ENCODE assay signal across 8 cellular contexts in genomic region chr6:28383235-28384142, GRCh38. TPM values are rescaled to one million over a fixed set of nuclear protein-coding genes. Genes with fewer than 3 reads are reported as not detected.
DNase-seq lines count a peak whose midpoint lies in the region; ATAC-seq, FAIRE-seq and TF ChIP-seq lines count a peak whose summit lies in the region.

No MANE protein-coding gene starts in this region.

- H3K4me2 ChIP-seq in K562 (ENCODE audit: insufficient read depth, low read length): peak overlapping the region; percentile 63

- H3K4me1 Mint-ChIP-seq in CD4-positive, alpha-beta memory T cell: peaks cover 0 to 18% (median 9%) of the 10 kb centered on the region in 4 donors

- no peaks in the 10 kb centered on the region for H3K4me1 ChIP-seq in CD4-positive, alpha-beta memory T cell (ENCODE audit: insufficient read depth, low read length)
- H3K4me1 ChIP-seq in K562 (replicated peaks in 1 of 2; ENCODE audit: control insufficient read depth in 2 of 2, insufficient read depth in 2 of 2, low read length in 2 of 2): peaks cover 4 to 6% of the 10 kb centered on the region in 2 experiments; a peak in 3 of 5 replicates
- H3K4me1 ChIP-seq in prostate gland (replicated peaks): no peaks in the 10 kb centered on the region

- intact Hi-C loops in CD4-positive, alpha-beta memory T cell (cut with micrococcal nuclease): loop anchor here (2.0 kb wide), 1 partner anchor 71 kb away; no protein-coding TSS in a partner anchor
- intact Hi-C loops in K562 (cut with micrococcal nuclease): no loop called here
- intact Hi-C loops in prostate gland (cut with DNase I): no loop called here

- no peaks in the 10 kb centered on the region for H4K20me1 ChIP-seq in K562 (replicated peaks; ENCODE audit: control insufficient read depth, insufficient read depth, low read length)

- H3K9me1 ChIP-seq in K562 (ENCODE audit: control insufficient read depth, insufficient read depth, low read length): no peaks in the 10 kb centered on the region

- peak overlapping the region; percentile 42 to 57 for H3K9ac ChIP-seq in K562 (ENCODE audit: insufficient read depth in 1 of 2, low read depth in 2 of 2, low read length in 2 of 2)

- H3K4me3 Mint-ChIP-seq in CD4-positive, alpha-beta memory T cell: peak overlapping the region; percentile 13 to 72 (median 59)

- peaks cover 78% of the 10 kb centered on the region for H3K79me2 ChIP-seq in K562 (ENCODE audit: control insufficient read depth, insufficient read depth, low read length)

- H3K36me3 Mint-ChIP-seq in CD4-positive, alpha-beta memory T cell: peaks cover 65 to 76% of the 10 kb centered on the region in 2 donors

- TF ChIP-seq POLR2A in K562 (conservative IDR thresholded peaks at IDR 0.05) (peak; percentile 35; the same call in 1 of the 2 replicates), prostate gland (IDR thresholded peaks at IDR 0.05) (no peak)

- no peaks in the 10 kb centered on the region for H3K27me3 ChIP-seq in CD4-positive, alpha-beta memory T cell (ENCODE audit: insufficient read depth, low read length)
- H3K27me3 ChIP-seq in K562 (ENCODE audit: control insufficient read depth in 2 of 2, insufficient read depth in 2 of 2, low read length in 2 of 2): no peaks in the 10 kb centered on the region
- no peaks in the 10 kb centered on the region for H3K27me3 ChIP-seq in prostate gland (replicated peaks; ENCODE audit: insufficient read depth)

- peaks cover 11% of the 10 kb centered on the region for H3K36me3 ChIP-seq in CD4-positive, alpha-beta memory T cell (ENCODE audit: insufficient read depth, low read length)
- peaks cover 97% of the 10 kb centered on the region for H3K36me3 ChIP-seq in K562 (ENCODE audit: control insufficient read depth, insufficient read depth, low read length)
- H3K36me3 ChIP-seq in prostate gland: no peaks in the 10 kb centered on the region

- no TSS peak for BruUV-seq in K562 (replicated peaks; lab: Mats Ljungman, UMichigan)

- H3K4me3 ChIP-seq in CD4-positive, alpha-beta memory T cell (ENCODE audit: low read length in 2 of 2): no peak overlapping the region
- H3K4me3 ChIP-seq in K562 (peak overlapping the region; percentile 31), prostate gland (peak overlapping the region; percentile 37 to 43)

- H3K27me3 Mint-ChIP-seq in CD4-positive, alpha-beta memory T cell: no peaks in the 10 kb centered on the region

- peak; percentile 42 to 55 for TF ChIP-seq RAD21 in K562 (CRISPR knock-in tag; conservative IDR thresholded peaks at IDR 0.05 in 1 of 2, IDR thresholded peaks at IDR 0.05 in 1 of 2)

- 43% methylated on average over 31 of the region's 31 CpGs for WGBS in K562 (ENCODE audit: insufficient coverage, low coverage, missing lambda C conversion rate)
- 14% methylated on average over 31 of the region's 31 CpGs for WGBS in prostate gland

- no peak overlapping the region for H3K27ac ChIP-seq in CD4-positive, alpha-beta memory T cell (ENCODE audit: low read depth, low read length)
- H3K27ac ChIP-seq in K562 (ENCODE audit: extremely low read depth, low read depth, low read length): peak overlapping the region; percentile 61
- H3K27ac ChIP-seq in prostate gland: peak overlapping the region; percentile 76 to 78

- H3K27ac Mint-ChIP-seq in CD4-positive, alpha-beta memory T cell: peak overlapping the region in 2 of 7 donors; percentile 36 to 44

- H3K9me3 Mint-ChIP-seq in CD4-positive, alpha-beta memory T cell: peaks cover 0 to 11% (median 5%) of the 10 kb centered on the region in 8 donors

- ATAC-seq in HG03432 (IDR thresholded peaks at IDR 0.05; ENCODE audit: unreplicated experiment) (peak; percentile 98), K562 (peak; percentile 93)

- peak; percentile 49; the same call in 1 of the 2 replicates for TF ChIP-seq EP300 in K562 (IDR thresholded peaks at IDR 0.05; ENCODE audit: low read length)

- peak in 2 of 5 donors; percentile 3 to 10 for DNase-seq in CD4-positive, alpha-beta memory T cell
- DNase-seq in GM19239 (ENCODE audit: insufficient read length, low spot score) (peak; percentile 58), OCI-M2 (lab: John Stamatoyannopoulos, UW; ENCODE audit: unreplicated experiment) (peak; percentile 91), K562 (ENCODE audit: extremely low read depth in 1 of 4, low spot score in 3 of 4) (peak; percentile 63 to 86 (median 71)), hypothalamus (lab: John Stamatoyannopoulos, UW) (peak in 49 of 51 donors; percentile 2 to 73 (median 43)), prostate gland (ENCODE audit: low spot score) (peak; percentile 76), HEK293T (ENCODE audit: extremely low spot score) (no peak)

- in situ Hi-C loops in K562 (cut with MboI): no loop called here

- peaks cover 0 to 3% of the 10 kb centered on the region in 2 donors for H3K9me3 ChIP-seq in CD4-positive, alpha-beta memory T cell (ENCODE audit: control insufficient read depth in 1 of 2, low read length in 2 of 2)
- H3K9me3 ChIP-seq in K562 (replicated peaks; ENCODE audit: control insufficient read depth, insufficient read depth, low read depth, low read length) (peaks cover 18% of the 10 kb centered on the region), prostate gland (no peaks in the 10 kb centered on the region)

- CTCF ChIA-PET in CD4-positive, alpha-beta memory T cell (lab: Charles Lee; ENCODE audit: partially characterized antibody): interaction anchor here (1.8 kb wide), 1 partner anchor 27 kb away, joined by 6 read pairs; no protein-coding TSS in a partner anchor
- CTCF ChIA-PET in K562 (lab: Yijun Ruan, JAX; ENCODE audit: low intra/inter-chr PET ratio) (no interaction called here), HEK293T (lab: Yijun Ruan, JAX) (no interaction called here)

- POLR2A ChIA-PET in CD4-positive, alpha-beta memory T cell (lab: Charles Lee; ENCODE audit: partially characterized antibody): interaction anchor here (0.5 kb wide), 2 partner anchors 18 to 1004 kb away, joined by 3 read pairs; no protein-coding TSS in a partner anchor
- POLR2A ChIA-PET in K562 (lab: Yijun Ruan, JAX) (interaction anchor here (0.6 to 1.4 kb wide), 8 partner anchors 8 to 559 kb away, joined by 3 to 5 read pairs (median 3); partner anchors contain the start of gene ZKSCAN8), HEK293T (lab: Yijun Ruan, JAX) (no interaction called here)

- TF ChIP-seq CTCF in K562 (IDR thresholded peaks at IDR 0.05 in 2 of 3, conservative IDR thresholded peaks at IDR 0.05 in 1 of 3; ENCODE audit: insufficient read depth in 2 of 3, low read depth in 1 of 3, low read length in 3 of 3) (peak; percentile 59 to 71 (median 68)), prostate gland (IDR thresholded peaks at IDR 0.05) (peak in 3 of 4 experiments; percentile 34 to 59 (median 56))

- H2AFZ ChIP-seq in K562 (ENCODE audit: low read depth, low read length): peak overlapping the region; percentile 22; the same call in 1 of the 2 replicates

- FAIRE-seq in GM19239 (lab: Jason Lieb, UNC): peak; percentile 98
- peak; percentile 80 for FAIRE-seq in K562 (lab: Jason Lieb, UNC)

RNA-seq across cellular contexts. Expression of gene ZSCAN12, which starts 16.1 kb away (rescaled TPM):
- total RNA-seq in CD4-positive, alpha-beta memory T cell: 1 to 10 TPM; 8.0 to 8.3 TPM
- 1 to 10 TPM in 1 of 2 donors, under 1 TPM in 1; 0.70 to 1.3 TPM for polyA plus RNA-seq in CD4-positive, alpha-beta memory T cell
- total RNA-seq in K562 (2011; cell fraction: chromatin; rRNA removed; ENCODE audit: low replicate concordance): 20.1 and 58.9 TPM in 2 replicates
- total RNA-seq in K562 (2011; cell fraction: nucleolus; rRNA removed): 11.8 and 18.6 TPM in 2 replicates
- 20.4 and 21.6 TPM in 2 replicates for total RNA-seq in K562 (2011; cell fraction: nucleoplasm; rRNA removed)
- total RNA-seq in K562 (2014; rRNA removed) (12.3 and 12.5 TPM in 2 replicates), K562 (2014; rRNA removed; fragmentation: Illumina TruSeq; extraction: Trizol) (19.4 and 22.6 TPM in 2 replicates), K562 (2015; rRNA removed; fragmentation: Illumina TruSeq; extraction: Trizol) (17.7 and 19.6 TPM in 2 replicates), K562 (2021) (12.1 and 12.5 TPM in 2 replicates), prostate gland (10 to 100 TPM in 1 of 2 donors, 1 to 10 TPM in 1; 5.9 to 10.2 TPM)
- polyA plus RNA-seq in K562 (2011; rRNA removed) (14.5 and 18.5 TPM in 2 replicates), K562 (2014; fragmentation: Illumina TruSeq; extraction: Trizol) (12.3 and 14.5 TPM in 2 replicates), K562 (2014; fragmentation: Nextera tagmentation; extraction: Ambion mirVana) (1 to 10 TPM; 2.5 to 7.9 TPM), K562 (2014; rRNA removed) (10.4 and 11.4 TPM in 2 replicates)
- 3.8 and 6.5 TPM in 2 replicates for polyA plus RNA-seq in K562 (2011; cell fraction: cytosol; rRNA removed)
- 12.0 and 13.1 TPM in 2 replicates for polyA plus RNA-seq in K562 (2011; cell fraction: nucleus; rRNA removed)
- polyA plus RNA-seq in K562 (2012): 5.6 and 7.0 TPM in 2 replicates
- 35.5 and 45.0 TPM in 2 replicates for polyA minus RNA-seq in K562 (2011; rRNA and poly(A)+ RNA removed)
- polyA minus RNA-seq in K562 (2011; cell fraction: cytosol; rRNA and poly(A)+ RNA removed): 8.2 and 11.4 TPM in 2 replicates
- polyA minus RNA-seq in K562 (2011; cell fraction: nucleus; rRNA and poly(A)+ RNA removed): 17.8 and 33.1 TPM in 2 replicates

RNA-seq across cellular contexts. Expression of gene ZKSCAN3, which starts 33.7 kb away (rescaled TPM):
- 10 to 100 TPM; 12.4 to 12.6 TPM for total RNA-seq in CD4-positive, alpha-beta memory T cell
- polyA plus RNA-seq in CD4-positive, alpha-beta memory T cell: 1 to 10 TPM; 2.3 to 4.2 TPM
- 18.5 and 26.6 TPM in 2 replicates for total RNA-seq in K562 (2011; cell fraction: chromatin; rRNA removed; ENCODE audit: low replicate concordance)
- total RNA-seq in K562 (2011; cell fraction: nucleolus; rRNA removed): 8.7 and 9.0 TPM in 2 replicates
- total RNA-seq in K562 (2011; cell fraction: nucleoplasm; rRNA removed): 14.7 and 21.2 TPM in 2 replicates
- 5.5 and 9.1 TPM in 2 replicates for total RNA-seq in K562 (2014; rRNA removed)
- total RNA-seq in K562 (2014; rRNA removed; fragmentation: Illumina TruSeq; extraction: Trizol): 12.4 and 12.8 TPM in 2 replicates
- total RNA-seq in K562 (2015; rRNA removed; fragmentation: Illumina TruSeq; extraction: Trizol): 12.2 and 12.4 TPM in 2 replicates
- 10.2 and 11.1 TPM in 2 replicates for total RNA-seq in K562 (2021)
- 11.4 and 12.2 TPM in 2 replicates for polyA plus RNA-seq in K562 (2011; rRNA removed)
- 4.1 and 7.4 TPM in 2 replicates for polyA plus RNA-seq in K562 (2011; cell fraction: cytosol; rRNA removed)
- polyA plus RNA-seq in K562 (2011; cell fraction: nucleus; rRNA removed): 13.7 and 16.5 TPM in 2 replicates
- 6.5 and 6.8 TPM in 2 replicates for polyA plus RNA-seq in K562 (2012)
- polyA plus RNA-seq in K562 (2014; fragmentation: Illumina TruSeq; extraction: Trizol): 9.0 and 10.4 TPM in 2 replicates
- 1 to 10 TPM; 3.0 to 4.3 TPM for polyA plus RNA-seq in K562 (2014; fragmentation: Nextera tagmentation; extraction: Ambion mirVana)
- 6.9 and 8.0 TPM in 2 replicates for polyA plus RNA-seq in K562 (2014; rRNA removed)
- 7.9 and 12.8 TPM in 2 replicates for polyA minus RNA-seq in K562 (2011; rRNA and poly(A)+ RNA removed)
- polyA minus RNA-seq in K562 (2011; cell fraction: cytosol; rRNA and poly(A)+ RNA removed): 4.5 and 6.7 TPM in 2 replicates
- 3.8 and 7.0 TPM in 2 replicates for polyA minus RNA-seq in K562 (2011; cell fraction: nucleus; rRNA and poly(A)+ RNA removed)
- total RNA-seq in prostate gland: 1 to 10 TPM; 5.9 to 6.5 TPM

RNA-seq across cellular contexts. Expression of gene ZSCAN31, which starts 47.5 kb away (rescaled TPM):
- total RNA-seq in CD4-positive, alpha-beta memory T cell: under 1 TPM; 0.73 to 0.97 TPM
- 1 to 10 TPM in 1 of 2 donors, under 1 TPM in 1; 0.86 to 1.2 TPM for polyA plus RNA-seq in CD4-positive, alpha-beta memory T cell
- 6.8 and 10.3 TPM in 2 replicates for total RNA-seq in K562 (2011; cell fraction: chromatin; rRNA removed; ENCODE audit: low replicate concordance)
- 4.2 and 5.4 TPM in 2 replicates for total RNA-seq in K562 (2011; cell fraction: nucleolus; rRNA removed)
- 4.0 and 5.6 TPM in 2 replicates for total RNA-seq in K562 (2011; cell fraction: nucleoplasm; rRNA removed)
- total RNA-seq in K562 (2014; rRNA removed) (4.1 and 6.3 TPM in 2 replicates), K562 (2014; rRNA removed; fragmentation: Illumina TruSeq; extraction: Trizol) (8.4 and 9.0 TPM in 2 replicates), K562 (2015; rRNA removed; fragmentation: Illumina TruSeq; extraction: Trizol) (11.4 and 12.1 TPM in 2 replicates), K562 (2021) (5.7 and 7.4 TPM in 2 replicates), prostate gland (10 to 100 TPM; 13.7 to 21.7 TPM)
- polyA plus RNA-seq in K562 (2011; rRNA removed) (8.4 and 9.8 TPM in 2 replicates), K562 (2014; fragmentation: Illumina TruSeq; extraction: Trizol) (7.9 and 8.5 TPM in 2 replicates), K562 (2014; fragmentation: Nextera tagmentation; extraction: Ambion mirVana) (1 to 10 TPM; 5.0 to 7.0 TPM), K562 (2014; rRNA removed) (3.9 and 5.7 TPM in 2 replicates)
- polyA plus RNA-seq in K562 (2011; cell fraction: cytosol; rRNA removed): 4.4 and 6.1 TPM in 2 replicates
- polyA plus RNA-seq in K562 (2011; cell fraction: nucleus; rRNA removed): 9.8 and 10.5 TPM in 2 replicates
- 6.8 and 11.1 TPM in 2 replicates for polyA plus RNA-seq in K562 (2012)
- polyA minus RNA-seq in K562 (2011; rRNA and poly(A)+ RNA removed): 16.6 and 17.6 TPM in 2 replicates
- 4.2 and 6.7 TPM in 2 replicates for polyA minus RNA-seq in K562 (2011; cell fraction: cytosol; rRNA and poly(A)+ RNA removed)
- 5.3 and 8.2 TPM in 2 replicates for polyA minus RNA-seq in K562 (2011; cell fraction: nucleus; rRNA and poly(A)+ RNA removed)

RNA-seq across cellular contexts. Expression of gene ZSCAN23, which starts 59.8 kb away (rescaled TPM):
- 1 to 10 TPM; 1.1 to 1.7 TPM for total RNA-seq in CD4-positive, alpha-beta memory T cell
- polyA plus RNA-seq in CD4-positive, alpha-beta memory T cell: not detected
- 0.90 and 1.3 TPM in 2 replicates for total RNA-seq in K562 (2011; cell fraction: chromatin; rRNA removed; ENCODE audit: low replicate concordance)
- total RNA-seq in K562 (2011; cell fraction: nucleolus; rRNA removed): 0.17 and 0.66 TPM in 2 replicates
- 0.59 and 0.92 TPM in 2 replicates for total RNA-seq in K562 (2011; cell fraction: nucleoplasm; rRNA removed)
- total RNA-seq in K562 (2014; rRNA removed) (0.05 and 0.16 TPM in 2 replicates), K562 (2014; rRNA removed; fragmentation: Illumina TruSeq; extraction: Trizol) (0.25 and 0.32 TPM in 2 replicates), K562 (2015; rRNA removed; fragmentation: Illumina TruSeq; extraction: Trizol) (0.29 and 0.30 TPM in 2 replicates), K562 (2021) (0.22 and 0.34 TPM in 2 replicates), prostate gland (1 to 10 TPM; 5.3 to 5.7 TPM)
- polyA plus RNA-seq in K562 (2011; rRNA removed) (0.24 and 0.49 TPM in 2 replicates), K562 (2014; fragmentation: Illumina TruSeq; extraction: Trizol) (0.18 and 0.19 TPM in 2 replicates), K562 (2014; fragmentation: Nextera tagmentation; extraction: Ambion mirVana) (under 1 TPM in 1 of 2 experiments, not detected in 1; 0.08 TPM), K562 (2014; rRNA removed) (0.17 and 0.38 TPM in 2 replicates)
- 0.21 TPM in 1 of 2 replicates, not detected in the other for polyA plus RNA-seq in K562 (2011; cell fraction: cytosol; rRNA removed)
- polyA plus RNA-seq in K562 (2011; cell fraction: nucleus; rRNA removed): 0.36 and 0.72 TPM in 2 replicates
- polyA plus RNA-seq in K562 (2012): 0.25 and 0.29 TPM in 2 replicates
- 0.25 and 1.1 TPM in 2 replicates for polyA minus RNA-seq in K562 (2011; rRNA and poly(A)+ RNA removed)
- polyA minus RNA-seq in K562 (2011; cell fraction: cytosol; rRNA and poly(A)+ RNA removed): not detected in 2 replicates
- polyA minus RNA-seq in K562 (2011; cell fraction: nucleus; rRNA and poly(A)+ RNA removed): 0.40 and 1.4 TPM in 2 replicates

Comparison
In these comparisons a context has a peak if more than half of its experiments do, and no peak if none do; other contexts are left out.
1. H3K4me3 ChIP-seq: peak in K562 (single experiment) and prostate gland (2 of 2); none in CD4-positive, alpha-beta memory T cell (0 of 2).